Comparison of ENCODE assay signal across 1 cellular context in genomic region chr19:6868341-6868740, GRCh38.
TF ChIP-seq lines count a peak whose summit lies in the region.

No MANE protein-coding gene starts in this region.

TF ChIP-seq in K562, 482 proteins besides CTCF, POLR2A, EP300 and RAD21 (continued from another document):
- TF ChIP-seq, protein P1, sequence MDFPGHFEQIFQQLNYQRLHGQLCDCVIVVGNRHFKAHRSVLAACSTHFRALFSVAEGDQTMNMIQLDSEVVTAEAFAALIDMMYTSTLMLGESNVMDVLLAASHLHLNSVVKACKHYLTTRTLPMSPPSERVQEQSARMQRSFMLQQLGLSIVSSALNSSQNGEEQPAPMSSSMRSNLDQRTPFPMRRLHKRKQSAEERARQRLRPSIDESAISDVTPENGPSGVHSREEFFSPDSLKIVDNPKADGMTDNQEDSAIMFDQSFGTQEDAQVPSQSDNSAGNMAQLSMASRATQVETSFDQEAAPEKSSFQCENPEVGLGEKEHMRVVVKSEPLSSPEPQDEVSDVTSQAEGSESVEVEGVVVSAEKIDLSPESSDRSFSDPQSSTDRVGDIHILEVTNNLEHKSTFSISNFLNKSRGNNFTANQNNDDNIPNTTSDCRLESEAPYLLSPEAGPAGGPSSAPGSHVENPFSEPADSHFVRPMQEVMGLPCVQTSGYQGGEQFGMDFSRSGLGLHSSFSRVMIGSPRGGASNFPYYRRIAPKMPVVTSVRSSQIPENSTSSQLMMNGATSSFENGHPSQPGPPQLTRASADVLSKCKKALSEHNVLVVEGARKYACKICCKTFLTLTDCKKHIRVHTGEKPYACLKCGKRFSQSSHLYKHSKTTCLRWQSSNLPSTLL (IDR thresholded peaks at IDR 0.05), result no peak
- no peak for TF ChIP-seq HDAC1 (IDR thresholded peaks at IDR 0.05)
- TF ChIP-seq MTF1 (CRISPR knock-in tag; IDR thresholded peaks at IDR 0.05; ENCODE audit: borderline replicate concordance), result no peak
- TF ChIP-seq, protein P2, sequence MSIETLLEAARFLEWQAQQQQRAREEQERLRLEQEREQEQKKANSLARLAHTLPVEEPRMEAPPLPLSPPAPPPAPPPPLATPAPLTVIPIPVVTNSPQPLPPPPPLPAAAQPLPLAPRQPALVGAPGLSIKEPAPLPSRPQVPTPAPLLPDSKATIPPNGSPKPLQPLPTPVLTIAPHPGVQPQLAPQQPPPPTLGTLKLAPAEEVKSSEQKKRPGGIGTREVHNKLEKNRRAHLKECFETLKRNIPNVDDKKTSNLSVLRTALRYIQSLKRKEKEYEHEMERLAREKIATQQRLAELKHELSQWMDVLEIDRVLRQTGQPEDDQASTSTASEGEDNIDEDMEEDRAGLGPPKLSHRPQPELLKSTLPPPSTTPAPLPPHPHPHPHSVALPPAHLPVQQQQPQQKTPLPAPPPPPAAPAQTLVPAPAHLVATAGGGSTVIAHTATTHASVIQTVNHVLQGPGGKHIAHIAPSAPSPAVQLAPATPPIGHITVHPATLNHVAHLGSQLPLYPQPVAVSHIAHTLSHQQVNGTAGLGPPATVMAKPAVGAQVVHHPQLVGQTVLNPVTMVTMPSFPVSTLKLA (conservative IDR thresholded peaks at IDR 0.05), result no peak
- no peak for TF ChIP-seq PURB (CRISPR knock-in tag; IDR thresholded peaks at IDR 0.05; ENCODE audit: low read depth)
- TF ChIP-seq GABPA (tag; conservative IDR thresholded peaks at IDR 0.05; ENCODE audit: low read depth), result no peak
